8 cellular contexts compared by ENCODE assay signal in genomic region chr1:23530089-23530749, GRCh38. TPM values are rescaled to one million over a fixed set of nuclear protein-coding genes. Genes with fewer than 3 reads are reported as not detected.
A peak's percentile ranks its signal among the peaks of the same experiment; 100 is the strongest.
DNase-seq lines count a peak whose midpoint lies in the region; ATAC-seq and TF ChIP-seq lines count a peak whose summit lies in the region.

No MANE protein-coding gene starts in this region.

- H3K4me1 Mint-ChIP-seq in CD4-positive, alpha-beta T cell (ENCODE audit: low read depth), result peaks cover 85% of the 10 kb centered on the region
- H3K4me1 Mint-ChIP-seq in activated T-cell treated with anti-CD3 and anti-CD28 coated beads, Interleukin-2, amount 50 U/mL, for 4 hours (ENCODE audit: low read depth), result peaks cover 81% of the 10 kb centered on the region

- H3K36me3 ChIP-seq in left lung, result no peaks in the 10 kb centered on the region
- H3K36me3 ChIP-seq in upper lobe of left lung, result no peaks in the 10 kb centered on the region

- H3K27ac ChIP-seq in CD4-positive, alpha-beta T cell (ENCODE audit: low read depth, low read length), result no peak overlapping the region
- H3K27ac ChIP-seq in left lung (peak overlapping the region in 1 of 2 donors; percentile 91), upper lobe of left lung (peak overlapping the region in 2 of 4 donors; percentile 9 to 82)

- peak overlapping the region; percentile 88 for H3K27ac Mint-ChIP-seq in CD4-positive, alpha-beta T cell

- POLR2A ChIA-PET in CD4-positive, alpha-beta T cell (lab: Charles Lee), result interaction anchor here (0.9 to 5.9 kb wide), 4 partner anchors 10 to 186 kb away, joined by 3 to 38 read pairs (median 4); no protein-coding TSS in a partner anchor

- H3K4me1 ChIP-seq in left lung (peaks cover 20 to 90% of the 10 kb centered on the region in 2 donors), upper lobe of left lung (peaks cover 41 to 80% (median 56%) of the 10 kb centered on the region in 4 donors)

- H3K27me3 ChIP-seq in CD4-positive, alpha-beta T cell (ENCODE audit: control insufficient read depth, insufficient read depth, low read length), result no peaks in the 10 kb centered on the region
- H3K27me3 ChIP-seq in left lung (peaks cover 0 to 8% of the 10 kb centered on the region in 2 donors), upper lobe of left lung (no peaks in the 10 kb centered on the region)

- TF ChIP-seq CTCF in CD4-positive, alpha-beta T cell (IDR thresholded peaks at IDR 0.05), result no peak
- TF ChIP-seq CTCF in left lung (IDR thresholded peaks at IDR 0.05) (no peak), upper lobe of left lung (IDR thresholded peaks at IDR 0.05) (no peak)

- TF ChIP-seq EP300 in upper lobe of left lung (IDR thresholded peaks at IDR 0.05), result no peak

- CTCF ChIA-PET in CD4-positive, alpha-beta T cell (lab: Charles Lee), result interaction anchor here (1.8 to 5.4 kb wide), 4 partner anchors 10 to 107 kb away, joined by 12 to 63 read pairs (median 26); no protein-coding TSS in a partner anchor

- no peaks in the 10 kb centered on the region for H3K27me3 Mint-ChIP-seq in CD4-positive, alpha-beta T cell
- H3K27me3 Mint-ChIP-seq in activated T-cell treated with anti-CD3 and anti-CD28 coated beads, Interleukin-2, amount 50 U/mL, for 4 hours (ENCODE audit: low read depth), result no peaks in the 10 kb centered on the region

- no peaks in the 10 kb centered on the region for H3K9me3 Mint-ChIP-seq in CD4-positive, alpha-beta T cell
- no peaks in the 10 kb centered on the region for H3K9me3 Mint-ChIP-seq in activated T-cell treated with anti-CD3 and anti-CD28 coated beads, Interleukin-2, amount 50 U/mL, for 4 hours

- intact Hi-C loops in CD4-positive, alpha-beta T cell (cut with DNase I, micrococcal nuclease), result loop anchor here (2.0 to 10.0 kb wide), 3 partner anchors 108 to 165 kb away; partner anchors contain the start of genes ZNF436 (in 2 of the 2) and TCEA3 (in 1 of the 2)
- intact Hi-C loops in left lung (cut with DNase I), result no loop called here

- DNase-seq in CD4-positive, alpha-beta T cell, result peak in 1 of 10 experiments; percentile 10
- no peak for DNase-seq in activated T-cell treated with anti-CD3 and anti-CD28 coated beads, Interleukin-2, amount 50 U/mL, for 4 hours
- DNase-seq in left lung, result no peak
- DNase-seq in upper lobe of left lung, result peak in 1 of 2 donors; percentile 86
- DNase-seq in T1000 (lab: John Stamatoyannopoulos, UW), result no peak

- no peaks in the 10 kb centered on the region for H3K36me3 Mint-ChIP-seq in CD4-positive, alpha-beta T cell (ENCODE audit: low read depth)
- H3K36me3 Mint-ChIP-seq in activated T-cell treated with anti-CD3 and anti-CD28 coated beads, Interleukin-2, amount 50 U/mL, for 4 hours (ENCODE audit: insufficient read depth), result no peaks in the 10 kb centered on the region

- ATAC-seq in CD4-positive, alpha-beta T cell (ENCODE audit: poor library complexity), result no peak
- ATAC-seq in HG02642 (IDR thresholded peaks at IDR 0.05; ENCODE audit: poor library complexity, unreplicated experiment) (peak; percentile 13), left lung (peak; percentile 3), upper lobe of left lung (ENCODE audit: low FRiP score in 2 of 2) (peak in 1 of 2 donors; percentile 1), GM18868 (IDR thresholded peaks at IDR 0.05; ENCODE audit: unreplicated experiment) (no peak), GM18870 (IDR thresholded peaks at IDR 0.05; ENCODE audit: unreplicated experiment) (no peak)
- peak; percentile 6 to 11 for ATAC-seq in activated T-cell treated with anti-CD3 and anti-CD28 coated beads, Interleukin-2, amount 50 U/mL, for 4 hours

- WGBS in upper lobe of left lung, 2 donors, result 8 to 100% methylated on average over 1 to 23 of the region's 23 CpGs

- TF ChIP-seq POLR2A in upper lobe of left lung (IDR thresholded peaks at IDR 0.05), result no peak

- no peaks in the 10 kb centered on the region for H3K9me3 ChIP-seq in CD4-positive, alpha-beta T cell (ENCODE audit: control insufficient read depth, low read length)
- no peaks in the 10 kb centered on the region for H3K9me3 ChIP-seq in left lung
- no peaks in the 10 kb centered on the region for H3K9me3 ChIP-seq in upper lobe of left lung

- H3K4me3 ChIP-seq in left lung, result peak overlapping the region; percentile 35 to 66
- peak overlapping the region; percentile 30 to 65 (median 58) for H3K4me3 ChIP-seq in upper lobe of left lung

- peak overlapping the region; percentile 80 for H3K4me3 Mint-ChIP-seq in CD4-positive, alpha-beta T cell
- peak overlapping the region; percentile 64 for H3K4me3 Mint-ChIP-seq in activated T-cell treated with anti-CD3 and anti-CD28 coated beads, Interleukin-2, amount 50 U/mL, for 4 hours

RNA-seq across cellular contexts. Expression of gene E2F2, which starts 0.8 kb away (rescaled TPM):
- total RNA-seq in CD4-positive, alpha-beta T cell, result under 1 TPM; 0.50 to 0.69 TPM
- 1 to 10 TPM; 5.5 to 9.3 (median 7.2) TPM for total RNA-seq in activated T-cell treated with anti-CD3 and anti-CD28 coated beads, Interleukin-2, amount 50 U/mL, for 4 hours
- 1 to 10 TPM; 3.2 to 4.3 TPM for total RNA-seq in left lung
- total RNA-seq in upper lobe of left lung, result 1 to 10 TPM in 5 of 6 donors, under 1 TPM in 1; 0.69 to 1.9 (median 1.1) TPM

RNA-seq across cellular contexts. Expression of gene ID3, which starts 29.1 kb away (rescaled TPM):
- total RNA-seq in CD4-positive, alpha-beta T cell, result 10 to 100 TPM; 89.8 to 90.4 TPM
- 10 to 100 TPM; 15.1 to 17.1 (median 15.1) TPM for total RNA-seq in activated T-cell treated with anti-CD3 and anti-CD28 coated beads, Interleukin-2, amount 50 U/mL, for 4 hours
- total RNA-seq in left lung (100 to 1,000 TPM; 125 to 129 TPM), upper lobe of left lung (100 to 1,000 TPM in 4 of 6 donors, 10 to 100 TPM in 2; 75.4 to 269 (median 135) TPM)

RNA-seq across cellular contexts. Expression of gene ASAP3, which starts 46.2 kb away (rescaled TPM):
- total RNA-seq in CD4-positive, alpha-beta T cell, result 1 to 10 TPM in 1 of 2 experiments, under 1 TPM in 1; 0.81 to 1.2 TPM
- total RNA-seq in activated T-cell treated with anti-CD3 and anti-CD28 coated beads, Interleukin-2, amount 50 U/mL, for 4 hours, result under 1 TPM; 0.49 to 0.90 (median 0.66) TPM
- total RNA-seq in left lung (10 to 100 TPM; 35.2 to 43.7 TPM), upper lobe of left lung (10 to 100 TPM; 29.5 to 47.2 (median 41.8) TPM)

Comparison
In these comparisons a context has a peak if more than half of its experiments do, and no peak if none do; other contexts are left out.
1. ATAC-seq: peak in HG02642 (single experiment), activated T-cell treated with anti-CD3 and anti-CD28 coated beads, Interleukin-2, amount 50 U/mL, for 4 hours (2 of 2) and left lung (single experiment); none in CD4-positive, alpha-beta T cell (single experiment), GM18868 (single experiment) and GM18870 (single experiment).
2. RNA of gene ID3, which starts 29.1 kb away (total RNA-seq): 75.4 to 269 TPM in upper lobe of left lung, 125 to 129 TPM in left lung and 89.8 to 90.4 TPM in CD4-positive, alpha-beta T cell; 15.1 to 17.1 TPM in activated T-cell treated with anti-CD3 and anti-CD28 coated beads, Interleukin-2, amount 50 U/mL, for 4 hours; every median in the first group is over 4 times any median in the second.
3. RNA of gene ASAP3, which starts 46.2 kb away (total RNA-seq): 29.5 to 47.2 TPM in upper lobe of left lung and 35.2 to 43.7 TPM in left lung; 0.81 to 1.2 TPM in CD4-positive, alpha-beta T cell and 0.49 to 0.90 TPM in activated T-cell treated with anti-CD3 and anti-CD28 coated beads, Interleukin-2, amount 50 U/mL, for 4 hours; every median in the first group is over 10 times any median in the second.
4. intact Hi-C loops: an anchor here in CD4-positive, alpha-beta T cell (2.0 to 10.0 kb wide); none called in left lung.